In genomic region chr6:137165375-137166246, GRCh38 we compare ENCODE assay signal across 9 cellular contexts. TPM values are rescaled to one million over a fixed set of nuclear protein-coding genes. Genes with fewer than 3 reads are reported as not detected.
A peak's percentile ranks its signal among the peaks of the same experiment; 100 is the strongest.
DNase-seq lines count a peak whose midpoint lies in the region; ATAC-seq and TF ChIP-seq lines count a peak whose summit lies in the region.
"Had no signal": no experiment of that assay in that cellular context is flagged by ENCODE, and none has a peak within 500 bp of the region (broad histone marks: within the 10 kb centered on the region; RNA-seq: fewer than 3 reads in every experiment).

No MANE protein-coding gene starts in this region.

- in situ Hi-C loops in brain microvascular endothelial cell (cut with HindIII; ENCODE audit: low pct_ligation_motif_present, low sequenced_read_pairs) = no loop called here

- no peak for DNase-seq in CD14-positive monocyte (ENCODE audit: low spot score)
- DNase-seq in Peyer's patch = peak; percentile 61 to 87 (median 71)
- no peak for DNase-seq in chondrocyte (ENCODE audit: low spot score)
- DNase-seq in NCI-H1048 (lab: John Stamatoyannopoulos, UW) = no peak
- DNase-seq in glomerular visceral epithelial cell (ENCODE audit: extremely low spot score) = no peak
- DNase-seq in brain microvascular endothelial cell = no peak

- H3K4me3 Mint-ChIP-seq in CD14-positive monocyte = peak overlapping the region in 1 of 2 donors; percentile 69
- no peak overlapping the region for H3K4me3 Mint-ChIP-seq in chondrocyte (ENCODE audit: unreplicated experiment)

- H3K36me3 ChIP-seq in Peyer's patch (no peaks in the 10 kb centered on the region), brain microvascular endothelial cell (replicated peaks) (no peaks in the 10 kb centered on the region)
- H3K36me3 ChIP-seq: thoracic aorta had no signal

- H3K9me3 Mint-ChIP-seq in CD14-positive monocyte (peaks cover 10 to 22% (median 20%) of the 10 kb centered on the region in 7 donors), chondrocyte (ENCODE audit: low read depth) (peaks cover 12% of the 10 kb centered on the region)

- H3K27ac Mint-ChIP-seq in CD14-positive monocyte = peak overlapping the region; percentile 53 to 86 (median 69)
- H3K27ac Mint-ChIP-seq in chondrocyte (ENCODE audit: unreplicated experiment) = no peak overlapping the region

- no peak overlapping the region for H3K27ac ChIP-seq in Peyer's patch
- H3K27ac ChIP-seq in brain microvascular endothelial cell = no peak overlapping the region
- H3K27ac ChIP-seq: thoracic aorta had no signal

- no peaks in the 10 kb centered on the region for H3K27me3 Mint-ChIP-seq in CD14-positive monocyte (ENCODE audit: low read depth in 3 of 3)
- peaks cover 11% of the 10 kb centered on the region for H3K27me3 Mint-ChIP-seq in chondrocyte (ENCODE audit: low read depth)

- ATAC-seq in GM18511 (IDR thresholded peaks at IDR 0.05; ENCODE audit: unreplicated experiment) (peak; percentile 70), HG03045 (IDR thresholded peaks at IDR 0.05; ENCODE audit: unreplicated experiment) (peak; percentile 51)

- H3K36me3 Mint-ChIP-seq in CD14-positive monocyte = peaks cover 2 to 13% of the 10 kb centered on the region in 2 donors
- H3K36me3 Mint-ChIP-seq in chondrocyte (ENCODE audit: low read depth) = no peaks in the 10 kb centered on the region

- H3K27me3 ChIP-seq in Peyer's patch (no peaks in the 10 kb centered on the region), brain microvascular endothelial cell (replicated peaks) (no peaks in the 10 kb centered on the region)

- no peak for TF ChIP-seq POLR2A in Peyer's patch (IDR thresholded peaks at IDR 0.05)

- peaks cover 0 to 5% (median 0%) of the 10 kb centered on the region in 4 donors for H3K9me3 ChIP-seq in Peyer's patch
- H3K9me3 ChIP-seq: thoracic aorta had no signal

- intact Hi-C loops in CD14-positive monocyte (cut with micrococcal nuclease) = no loop called here

- H3K4me3 ChIP-seq in Peyer's patch (no peak overlapping the region), brain microvascular endothelial cell (ENCODE audit: low read depth, low read length) (no peak overlapping the region)
- H3K4me3 ChIP-seq: thoracic aorta had no signal

- peaks cover 62% of the 10 kb centered on the region for H3K4me1 Mint-ChIP-seq in CD14-positive monocyte
- no peaks in the 10 kb centered on the region for H3K4me1 Mint-ChIP-seq in chondrocyte (ENCODE audit: low read depth)

- H3K4me1 ChIP-seq in Peyer's patch = peaks cover 0 to 6% (median 0%) of the 10 kb centered on the region in 4 donors

- no peak for TF ChIP-seq CTCF in CD14-positive monocyte (IDR thresholded peaks at IDR 0.05)
- TF ChIP-seq CTCF in Peyer's patch (IDR thresholded peaks at IDR 0.05) = peak; percentile 6 to 68 (median 54)
- peak; percentile 17 for TF ChIP-seq CTCF in chondrocyte (IDR thresholded peaks at IDR 0.05)
- no peak for TF ChIP-seq CTCF in brain microvascular endothelial cell (IDR thresholded peaks at IDR 0.05; ENCODE audit: low read depth, low read length, missing control alignments)

RNA-seq across cellular contexts. Expression of gene IL22RA2, which starts 7.8 kb away (rescaled TPM):
- polyA plus RNA-seq in CD14-positive monocyte = not detected
- total RNA-seq in Peyer's patch = not detected
- not detected in 3 replicates for total RNA-seq in chondrocyte
- total RNA-seq: thoracic aorta had no signal

RNA-seq across cellular contexts. Expression of gene IFNGR1, which starts 53.6 kb away (rescaled TPM):
- polyA plus RNA-seq in CD14-positive monocyte = 100 to 1,000 TPM; 364 to 372 TPM
- 100 to 1,000 TPM in 1 of 4 donors, 10 to 100 TPM in 3; 44.6 to 136 (median 75.6) TPM for total RNA-seq in Peyer's patch
- total RNA-seq in chondrocyte = 29.1 to 52.7 TPM (median 51.8 TPM) in 3 replicates

Comparison
In these comparisons a context has a peak if more than half of its experiments do, and no peak if none do; other contexts are left out.
1. DNase-seq: peak in Peyer's patch (3 of 3); none in CD14-positive monocyte (single experiment), chondrocyte (single experiment), NCI-H1048 (single experiment), glomerular visceral epithelial cell (single experiment) and brain microvascular endothelial cell (single experiment).
2. CTCF ChIP-seq: peak in Peyer's patch (6 of 6) and chondrocyte (single experiment); none in CD14-positive monocyte (single experiment) and brain microvascular endothelial cell (single experiment).